ENCODE assay signal across 21 cellular contexts in genomic region chr21:33789697-33790096, GRCh38.
A peak's percentile ranks its signal among the peaks of the same experiment; 100 is the strongest.
DNase-seq lines count a peak whose midpoint lies in the region; FAIRE-seq and TF ChIP-seq lines count a peak whose summit lies in the region.
"Had no signal": no experiment of that assay in that cellular context is flagged by ENCODE, and none has a peak within 500 bp of the region (broad histone marks: within the 10 kb centered on the region; RNA-seq: fewer than 3 reads in every experiment).

No MANE protein-coding gene starts in this region.

- no peak for FAIRE-seq in bronchial epithelial cell (lab: Jason Lieb, UNC)
- FAIRE-seq: GM12878, H54 had no signal

- DNase-seq in NCI-H2171 treated with DMSO at 0.1 percent for 48 hours (lab: John Stamatoyannopoulos, UW) (peak; percentile 41), NCI-H2171 (lab: John Stamatoyannopoulos, UW) (no peak), bronchial epithelial cell (ENCODE audit: low read depth) (peak; percentile 2), fibroblast of the conjunctiva (ENCODE audit: low read depth) (peak; percentile 20), NCI-H128 (lab: John Stamatoyannopoulos, UW; ENCODE audit: unreplicated experiment) (no peak), kidney glomerular epithelial cell (lab: John Stamatoyannopoulos, UW) (no peak), NCI-H2196 (lab: John Stamatoyannopoulos, UW; ENCODE audit: unreplicated experiment) (no peak), T1000 (lab: John Stamatoyannopoulos, UW) (no peak)
- DNase-seq: activated B cell treated with CpG ODN at 0.5 μM for 24 hours; activated CD4-positive, alpha-beta T cell treated with anti-CD3 and anti-CD28 coated beads, Interleukin-2, amount 50 U/mL, for 4 hours; DMS79 treated with DMSO at 0.1 percent for 48 hours; effector memory CD4-positive, alpha-beta T cell; heart left ventricle; left cardiac atrium; MV-4-11; NCI-H187 treated with DMSO at 0.1 percent for 48 hours; NCI-H345; psoas muscle; trophoblast cell had no signal

- H3K4me3 ChIP-seq in bronchial epithelial cell (ENCODE audit: low read depth, low read length) = no peak overlapping the region
- H3K4me3 ChIP-seq: GM12878, heart left ventricle, psoas muscle had no signal

- H3K27me3 ChIP-seq in bronchial epithelial cell (ENCODE audit: control insufficient read depth, insufficient read depth, low read length) = no peaks in the 10 kb centered on the region
- H3K27me3 ChIP-seq: heart left ventricle had no signal

- peaks cover 3% of the 10 kb centered on the region for H3K36me3 ChIP-seq in bronchial epithelial cell (ENCODE audit: control insufficient read depth, insufficient read depth, low read length)

- TF ChIP-seq CTCF in bronchial epithelial cell (IDR thresholded peaks at IDR 0.05; ENCODE audit: insufficient read depth, low read length, severe bottlenecking) = no peak

Comparison
In these comparisons a context has a peak if more than half of its experiments do, and no peak if none do; other contexts are left out.
1. DNase-seq: peak in NCI-H2171 treated with DMSO at 0.1 percent for 48 hours (single experiment), bronchial epithelial cell (single experiment) and fibroblast of the conjunctiva (single experiment); none in NCI-H2171 (single experiment), NCI-H128 (single experiment), kidney glomerular epithelial cell (single experiment), NCI-H2196 (single experiment) and T1000 (single experiment).